In the genomic region with DNA sequence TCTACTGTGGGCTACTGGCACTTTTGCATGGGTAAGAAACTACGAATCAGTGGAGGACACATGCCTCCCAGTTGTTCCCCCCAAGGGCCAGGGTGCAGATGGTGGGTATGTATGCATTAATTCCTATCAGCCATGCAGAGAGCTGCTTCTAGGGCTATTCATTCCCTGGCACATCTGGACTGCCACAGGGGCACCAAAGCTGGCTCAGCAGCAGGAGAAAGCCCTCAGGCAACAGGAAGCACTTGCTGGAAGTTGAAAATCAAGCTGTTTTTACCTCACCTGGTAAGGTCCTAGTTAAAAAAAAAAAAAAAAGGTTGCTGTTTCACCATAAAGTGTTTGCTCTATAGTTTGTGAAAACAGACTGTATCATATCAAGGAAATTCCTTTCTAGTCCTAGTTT, we compare ENCODE assay signal across 25 cellular contexts.
A peak's percentile ranks its signal among the peaks of the same experiment; 100 is the strongest.
DNase-seq lines count a peak whose midpoint lies in the region; FAIRE-seq and TF ChIP-seq lines count a peak whose summit lies in the region.
"Had no signal": no experiment of that assay in that cellular context is flagged by ENCODE, and none has a peak within 500 bp of the region (broad histone marks: within the 10 kb centered on the region; RNA-seq: fewer than 3 reads in every experiment).

No MANE protein-coding gene starts in this region.

- no peaks in the 10 kb centered on the region for H3K9me3 Mint-ChIP-seq in activated CD4-positive, alpha-beta memory T cell treated with anti-CD3 and anti-CD28 coated beads for 36 hours
- H3K9me3 Mint-ChIP-seq: T-helper 2 cell treated with Interferon-gamma antibody and Interleukin-4, amounts not matched to agents 5 μg/mL and 100 μg/mL, for 36 hours had no signal

- TF ChIP-seq CTCF in RWPE1 (conservative IDR thresholded peaks at IDR 0.05; ENCODE audit: low read depth) = no peak

- TF ChIP-seq POLR2A in H54 (IDR thresholded peaks at IDR 0.05; ENCODE audit: low read depth, low read length) = no peak

- no peaks in the 10 kb centered on the region for H3K36me3 Mint-ChIP-seq in activated CD4-positive, alpha-beta memory T cell treated with anti-CD3 and anti-CD28 coated beads for 36 hours
- H3K36me3 Mint-ChIP-seq: CD8-positive, alpha-beta T cell; T-cell had no signal

- FAIRE-seq in H54 (lab: Jason Lieb, UNC) = peak; percentile 43

- CTCF ChIA-PET in RWPE1 (lab: Yijun Ruan, JAX) = interaction anchor here (0.6 kb wide), 1 partner anchor 1144 kb away, joined by 3 read pairs; no protein-coding TSS in a partner anchor
- CTCF ChIA-PET in activated CD4-positive, alpha-beta memory T cell treated with anti-CD3 and anti-CD28 coated beads for 36 hours (lab: Charles Lee) = no interaction called here

- POLR2A ChIA-PET in RWPE1 (lab: Yijun Ruan, JAX; ENCODE audit: low non-redundant PET) = no interaction called here
- POLR2A ChIA-PET in activated CD4-positive, alpha-beta memory T cell treated with anti-CD3 and anti-CD28 coated beads for 36 hours (lab: Charles Lee) = interaction anchor here (0.6 kb wide), 1 partner anchor 8 kb away, joined by 3 read pairs; no protein-coding TSS in a partner anchor

- no peak overlapping the region for H3K4me3 Mint-ChIP-seq in activated CD4-positive, alpha-beta memory T cell treated with anti-CD3 and anti-CD28 coated beads for 36 hours
- H3K4me3 Mint-ChIP-seq: CD8-positive, alpha-beta T cell; HFFc6; T-cell; T-helper 2 cell treated with Interferon-gamma antibody and Interleukin-4, amounts not matched to agents 5 μg/mL and 100 μg/mL, for 36 hours had no signal

- DNase-seq in DMS53 (lab: John Stamatoyannopoulos, UW) (peak; percentile 48), H54 (ENCODE audit: insufficient read length, low spot score) (no peak), RWPE1 (ENCODE audit: low spot score) (peak; percentile 4), left kidney (ENCODE audit: low read depth, low spot score) (peak; percentile 15), medulla oblongata (ENCODE audit: extremely low spot score) (no peak), AG20443 (ENCODE audit: low spot score) (no peak)
- no peak for DNase-seq in activated CD4-positive, alpha-beta memory T cell treated with anti-CD3 and anti-CD28 coated beads for 36 hours
- DNase-seq: Caco-2; CD8-positive, alpha-beta T cell; DMS 273 treated with DMSO at 0.1 percent for 48 hours; DND-41; HFFc6; NCI-H1092; NCI-H1436; NCI-H187; NCI-H2081 treated with DMSO at 0.1 percent for 48 hours; NCI-H446; NCI-H526; Peyer's patch; SJCRH30; T-cell had no signal

- no peak overlapping the region for H3K27ac ChIP-seq in RWPE1
- H3K27ac ChIP-seq: A549, C4-2B, HL-60, Peyer's patch, SJCRH30 had no signal

- no peaks in the 10 kb centered on the region for H3K4me1 Mint-ChIP-seq in activated CD4-positive, alpha-beta memory T cell treated with anti-CD3 and anti-CD28 coated beads for 36 hours (ENCODE audit: low read depth)
- H3K4me1 Mint-ChIP-seq: T-cell had no signal

- no peak overlapping the region for H3K27ac Mint-ChIP-seq in activated CD4-positive, alpha-beta memory T cell treated with anti-CD3 and anti-CD28 coated beads for 36 hours
- H3K27ac Mint-ChIP-seq: CD8-positive, alpha-beta T cell; HFFc6; T-cell; T-helper 2 cell treated with Interferon-gamma antibody and Interleukin-4, amounts not matched to agents 5 μg/mL and 100 μg/mL, for 36 hours had no signal

- H3K27me3 Mint-ChIP-seq in activated CD4-positive, alpha-beta memory T cell treated with anti-CD3 and anti-CD28 coated beads for 36 hours = no peaks in the 10 kb centered on the region
- H3K27me3 Mint-ChIP-seq: T-cell had no signal

- intact Hi-C loops in activated CD4-positive, alpha-beta memory T cell treated with anti-CD3 and anti-CD28 coated beads for 36 hours (cut with micrococcal nuclease) = no loop called here

Comparison
In these comparisons a context has a peak if more than half of its experiments do, and no peak if none do; other contexts are left out.
1. DNase-seq: peak in DMS53 (single experiment), RWPE1 (single experiment) and left kidney (single experiment); none in H54 (single experiment), activated CD4-positive, alpha-beta memory T cell treated with anti-CD3 and anti-CD28 coated beads for 36 hours (single experiment), medulla oblongata (single experiment) and AG20443 (single experiment).